In the genomic region with DNA sequence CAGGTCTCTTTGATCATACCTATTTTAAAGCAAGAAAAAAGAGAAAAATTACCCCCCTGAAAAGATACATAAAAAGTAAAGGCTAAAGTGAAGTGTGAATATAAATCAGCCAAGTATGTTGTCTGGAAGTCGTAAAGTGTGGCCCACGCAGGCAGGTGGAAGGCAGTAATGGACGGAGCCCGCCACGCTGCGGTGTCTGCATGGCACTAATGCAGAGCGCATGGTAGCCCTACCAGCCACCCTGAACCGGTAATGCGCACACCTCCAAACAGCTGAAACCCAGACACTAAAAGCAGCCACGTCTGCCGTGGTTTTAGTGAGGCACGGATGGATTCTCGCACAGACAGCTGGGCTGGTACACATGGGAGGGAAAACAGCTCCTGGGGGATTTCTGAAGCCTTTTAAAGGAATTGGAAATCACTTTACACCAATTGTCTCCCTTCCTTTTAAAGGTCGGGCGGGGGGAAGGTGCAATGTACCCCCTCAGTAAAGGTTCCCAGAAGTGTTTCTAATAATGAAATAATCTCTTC, we compare ENCODE assay signal across 23 cellular contexts.
"Had no signal": no experiment of that assay in that cellular context is flagged by ENCODE, and none has a peak within 500 bp of the region (broad histone marks: within the 10 kb centered on the region; RNA-seq: fewer than 3 reads in every experiment).

No MANE protein-coding gene starts in this region.

- H3K4me3 Mint-ChIP-seq: immature natural killer cell, mesothelial cell of epicardium had no signal

- H3K36me3 Mint-ChIP-seq: immature natural killer cell, mesothelial cell of epicardium had no signal

- H2AFZ ChIP-seq: hepatocyte had no signal

- H3K9me3 Mint-ChIP-seq: mesothelial cell of epicardium had no signal

- DNase-seq: dermis blood vessel endothelial cell; dorsolateral prefrontal cortex; effector CD4-positive, alpha-beta T cell; effector memory CD4-positive, alpha-beta T cell; esophagus squamous epithelium; foreskin fibroblast; foreskin melanocyte; gastrocnemius medialis; heart left ventricle; hypothalamus; immature natural killer cell; islet precursor cell; kidney; kidney glomerular epithelial cell; left colon; left ventricle myocardium superior; lower lobe of right lung; mesenchymal stem cell; mucosa of descending colon had no signal

- H3K27ac Mint-ChIP-seq: immature natural killer cell, mesothelial cell of epicardium had no signal

- H3K9me3 ChIP-seq: esophagus squamous epithelium, gastrocnemius medialis, heart left ventricle, lower lobe of right lung, mucosa of descending colon had no signal

- H3K4me1 Mint-ChIP-seq: immature natural killer cell, mesothelial cell of epicardium had no signal

- H3K4me2 ChIP-seq: hepatocyte had no signal

- H3K27me3 ChIP-seq: dorsolateral prefrontal cortex, esophagus squamous epithelium, gastrocnemius medialis, heart left ventricle, hepatocyte, left lung had no signal

- H3K4me1 ChIP-seq: esophagus squamous epithelium, gastrocnemius medialis, heart left ventricle, left lung, lower lobe of right lung had no signal

- H3K79me2 ChIP-seq: hepatocyte had no signal

- H3K27ac ChIP-seq: coronary artery, dorsolateral prefrontal cortex, esophagus squamous epithelium, gastrocnemius medialis, heart left ventricle, hepatocyte, left lung, lower lobe of right lung had no signal

- ATAC-seq: gastrocnemius medialis, left colon, left lung, lower lobe of right lung, mucosa of descending colon had no signal
